Comparison of ENCODE assay signal across 1 cellular context in genomic region chr14:22715186-22715812, GRCh38.
TF ChIP-seq lines count a peak whose summit lies in the region.

No MANE protein-coding gene starts in this region.

TF ChIP-seq in HepG2, 621 proteins besides CTCF, POLR2A, EP300 and RAD21 (continued from another document):
- TF ChIP-seq PATZ1 (CRISPR knock-in tag; IDR thresholded peaks at IDR 0.05) (peak; percentile 30; the same call in 1 of the 2 replicates), IRF1 (CRISPR knock-in tag; IDR thresholded peaks at IDR 0.05; ENCODE audit: low read depth) (no peak), ZBTB7A (CRISPR knock-in tag; IDR thresholded peaks at IDR 0.05) (peak; percentile 72; the same call in 1 of the 2 replicates), MNT (IDR thresholded peaks at IDR 0.05) (peak; percentile 40; the same call in 1 of the 2 replicates), PBX3 (CRISPR knock-in tag; IDR thresholded peaks at IDR 0.05; ENCODE audit: borderline replicate concordance) (no peak), ZFP41 (CRISPR knock-in tag; IDR thresholded peaks at IDR 0.05; ENCODE audit: borderline replicate concordance) (no peak), SALL1 (CRISPR knock-in tag; IDR thresholded peaks at IDR 0.05) (peak; percentile 23; the same call in 1 of the 2 replicates), GABPA (IDR thresholded peaks at IDR 0.05; ENCODE audit: low read depth, low read length) (no peak), GABPA (CRISPR knock-in tag; IDR thresholded peaks at IDR 0.05; ENCODE audit: low read depth) (no peak)
